Comparison of ENCODE assay signal across 15 cellular contexts in genomic region chr11:45850446-45850845, GRCh38. TPM values are rescaled to one million over a fixed set of nuclear protein-coding genes. Genes with fewer than 3 reads are reported as not detected.
DNase-seq lines count a peak whose midpoint lies in the region; ATAC-seq, FAIRE-seq and TF ChIP-seq lines count a peak whose summit lies in the region.
"Had no signal": no experiment of that assay in that cellular context is flagged by ENCODE, and none has a peak within 500 bp of the region (broad histone marks: within the 10 kb centered on the region; RNA-seq: fewer than 3 reads in every experiment).

No MANE protein-coding gene starts in this region.

- peaks cover 39% of the 10 kb centered on the region for H3K4me1 Mint-ChIP-seq in astrocyte (ENCODE audit: low read depth, unreplicated experiment)

- H2AFZ ChIP-seq in astrocyte (ENCODE audit: low read depth, low read length): no peak overlapping the region

- peaks cover 32 to 86% (median 78%) of the 10 kb centered on the region in 9 donors for H3K4me1 ChIP-seq in heart right ventricle
- peaks cover 28% of the 10 kb centered on the region for H3K4me1 ChIP-seq in astrocyte (ENCODE audit: insufficient read depth, low read length)
- H3K4me1 ChIP-seq in subcutaneous abdominal adipose tissue (ENCODE audit: control insufficient read depth in 5 of 5, insufficient read depth in 5 of 5, low read length in 5 of 5): peaks cover 14 to 94% (median 87%) of the 10 kb centered on the region in 5 donors

- intact Hi-C loops in heart right ventricle (cut with DNase I) (no loop called here), cardiac septum (cut with DNase I) (no loop called here)

- DNase-seq in heart right ventricle (no peak), cardiac septum (ENCODE audit: low spot score) (no peak), astrocyte (ENCODE audit: low read depth) (peak; percentile 52), hepatic stellate cell (ENCODE audit: low spot score) (peak; percentile 16), NOMO-1 treated with dmso at 0.1 percent for 144 hours (lab: John Stamatoyannopoulos, UW; ENCODE audit: unreplicated experiment) (no peak), NCI-H524 treated with DMSO at 0.1 percent for 48 hours (lab: John Stamatoyannopoulos, UW) (no peak), hippocampal formation (lab: John Stamatoyannopoulos, UW) (no peak)
- DNase-seq: activated CD4-positive, CD25-positive, alpha-beta regulatory T cell; kidney; MG63; NCI-H2171 treated with DMSO at 0.1 percent for 48 hours had no signal

- peak overlapping the region; percentile 17 for H3K4me3 Mint-ChIP-seq in astrocyte (ENCODE audit: unreplicated experiment)

- no peak overlapping the region for H3K9ac ChIP-seq in astrocyte (ENCODE audit: low read length)
- peak overlapping the region in 3 of 5 donors; percentile 29 to 85 (median 38) for H3K9ac ChIP-seq in subcutaneous abdominal adipose tissue (ENCODE audit: low read length in 5 of 5)

- H3K36me3 Mint-ChIP-seq in astrocyte (ENCODE audit: low read depth, unreplicated experiment): no peaks in the 10 kb centered on the region

- WGBS in heart right ventricle, 2 donors: 38 to 51% methylated on average over 2 of the region's 2 CpGs

- H3K27ac ChIP-seq in heart right ventricle (peak overlapping the region in 8 of 10 donors; percentile 77 to 99 (median 96)), astrocyte (ENCODE audit: low read depth, low read length) (no peak overlapping the region), subcutaneous abdominal adipose tissue (ENCODE audit: low read depth, low read length) (peak overlapping the region; percentile 100)
- H3K27ac ChIP-seq: HL-60 had no signal

- FAIRE-seq in astrocyte (lab: Jason Lieb, UNC): no peak
- FAIRE-seq: A204.1, kidney had no signal

- H4K20me1 ChIP-seq in astrocyte (ENCODE audit: insufficient read depth, low read length): peaks cover 65% of the 10 kb centered on the region

- no peak for ATAC-seq in heart right ventricle

- H3K27me3 ChIP-seq in heart right ventricle (no peaks in the 10 kb centered on the region), astrocyte (ENCODE audit: insufficient read depth, low read length) (peaks cover 5% of the 10 kb centered on the region), subcutaneous abdominal adipose tissue (ENCODE audit: control insufficient read depth in 5 of 5, insufficient read depth in 4 of 5, low read length in 5 of 5) (no peaks in the 10 kb centered on the region)
- H3K27me3 ChIP-seq: MG63 had no signal

- H3K4me3 ChIP-seq in heart right ventricle: peak overlapping the region in 4 of 10 donors; percentile 2 to 99 (median 84)
- H3K4me3 ChIP-seq in astrocyte (ENCODE audit: insufficient read depth, low read depth, low read length): no peak overlapping the region
- H3K4me3 ChIP-seq in subcutaneous abdominal adipose tissue (ENCODE audit: low read depth in 1 of 5, low read length in 5 of 5): peak overlapping the region; percentile 2 to 99 (median 21)
- H3K4me3 ChIP-seq: HAP-1, MG63 had no signal

- H3K79me2 ChIP-seq in astrocyte (ENCODE audit: insufficient read depth, low read length): peaks cover 65% of the 10 kb centered on the region

- no peaks in the 10 kb centered on the region for H3K9me3 Mint-ChIP-seq in astrocyte (ENCODE audit: unreplicated experiment)

- TF ChIP-seq CTCF in heart right ventricle (IDR thresholded peaks at IDR 0.05) (no peak), astrocyte (IDR thresholded peaks at IDR 0.05; ENCODE audit: insufficient read depth, low read depth, low read length) (no peak)

- H3K36me3 ChIP-seq in heart right ventricle (peaks cover 0 to 25% (median 0%) of the 10 kb centered on the region in 9 donors), astrocyte (ENCODE audit: insufficient read depth, low read length) (no peaks in the 10 kb centered on the region), subcutaneous abdominal adipose tissue (ENCODE audit: control insufficient read depth in 5 of 5, insufficient read depth in 5 of 5, low read length in 5 of 5) (peaks cover 0 to 12% (median 2%) of the 10 kb centered on the region in 5 donors)
- H3K36me3 ChIP-seq: HAP-1, MG63 had no signal

- peaks cover 5% of the 10 kb centered on the region for H3K27me3 Mint-ChIP-seq in astrocyte (ENCODE audit: low read depth, unreplicated experiment)

- H3K27ac Mint-ChIP-seq in astrocyte (ENCODE audit: unreplicated experiment): peak overlapping the region; percentile 90

- H3K9me3 ChIP-seq in heart right ventricle: no peaks in the 10 kb centered on the region
- H3K9me3 ChIP-seq in astrocyte (ENCODE audit: insufficient read depth, low read depth, low read length): no peaks in the 10 kb centered on the region
- no peaks in the 10 kb centered on the region for H3K9me3 ChIP-seq in subcutaneous abdominal adipose tissue (ENCODE audit: control insufficient read depth in 5 of 5, low read length in 5 of 5)
- H3K9me3 ChIP-seq: HAP-1, MG63 had no signal

- H3K4me2 ChIP-seq in astrocyte (ENCODE audit: low read length): peak overlapping the region; percentile 8

RNA-seq across cellular contexts. Expression of gene CRY2, which starts 3.2 kb away (rescaled TPM):
- total RNA-seq in heart right ventricle (100 to 1,000 TPM in 5 of 10 donors, 10 to 100 TPM in 5; 61.8 to 131 (median 98.0) TPM), cardiac septum (49.6 TPM), astrocyte (14.4 and 16.9 TPM in 2 replicates)
- 10 to 100 TPM; 16.8 to 24.4 TPM for polyA plus RNA-seq in heart right ventricle

RNA-seq across cellular contexts. Expression of gene MAPK8IP1, which starts 35.0 kb away (rescaled TPM):
- 1 to 10 TPM; 4.4 to 8.0 (median 6.5) TPM for total RNA-seq in heart right ventricle
- polyA plus RNA-seq in heart right ventricle: 1 to 10 TPM; 2.6 to 3.1 TPM
- total RNA-seq in cardiac septum: 7.5 TPM
- 13.3 and 14.7 TPM in 2 replicates for total RNA-seq in astrocyte

RNA-seq across cellular contexts. Expression of gene SLC35C1, which starts 45.5 kb away (rescaled TPM):
- 1 to 10 TPM; 4.5 to 9.6 (median 6.1) TPM for total RNA-seq in heart right ventricle
- 10 to 100 TPM in 1 of 2 donors, 1 to 10 TPM in 1; 5.2 to 14.1 TPM for polyA plus RNA-seq in heart right ventricle
- total RNA-seq in cardiac septum: 7.5 TPM
- 23.4 and 24.0 TPM in 2 replicates for total RNA-seq in astrocyte

RNA-seq across cellular contexts. Expression of gene FREY1, which starts 56.6 kb away (rescaled TPM):
- total RNA-seq in heart right ventricle: under 1 TPM in 3 of 10 donors, not detected in 7; 0.38 to 0.55 (median 0.39) TPM
- under 1 TPM; 0.22 to 0.59 TPM for polyA plus RNA-seq in heart right ventricle
- total RNA-seq in cardiac septum: 0.54 TPM
- 0.79 and 1.5 TPM in 2 replicates for total RNA-seq in astrocyte

Comparison
In these comparisons a context has a peak if more than half of its experiments do, and no peak if none do; other contexts are left out.
1. DNase-seq: peak in astrocyte (single experiment) and hepatic stellate cell (single experiment); none in heart right ventricle (0 of 2), cardiac septum (single experiment), NOMO-1 treated with dmso at 0.1 percent for 144 hours (single experiment), NCI-H524 treated with DMSO at 0.1 percent for 48 hours (single experiment) and hippocampal formation (0 of 2).